ENCODE assay signal across 28 cellular contexts in genomic region chr14:61520546-61520945, GRCh38.
DNase-seq lines count a peak whose midpoint lies in the region; ATAC-seq lines count a peak whose summit lies in the region.
"Had no signal": no experiment of that assay in that cellular context is flagged by ENCODE, and none has a peak within 500 bp of the region (broad histone marks: within the 10 kb centered on the region; RNA-seq: fewer than 3 reads in every experiment).

No MANE protein-coding gene starts in this region.

- no peak for ATAC-seq in activated T-helper 17 cell treated with anti-CD3 and anti-CD28 coated beads, Interleukin-2, amount 50 U/mL, for 72 hours (replicated peaks)
- ATAC-seq: activated CD8-positive, alpha-beta T cell treated with anti-CD3 and anti-CD28 coated beads, Interleukin-2, amount 10 ng/mL, durations not matched to agents 7 days and 5 days; HepG2 had no signal

- H2AK5ac ChIP-seq in neuronal stem cell (ENCODE audit: low read depth, low read length) = no peak overlapping the region

- H3K23ac ChIP-seq in neuronal stem cell (ENCODE audit: low read depth, low read length, poor library complexity) = no peak overlapping the region

- no peak overlapping the region for H3K4me3 Mint-ChIP-seq in activated naive CD4-positive, alpha-beta T cell treated with anti-CD3 and anti-CD28 coated beads for 36 hours
- H3K4me3 Mint-ChIP-seq in CD8-positive, alpha-beta memory T cell = no peak overlapping the region
- H3K4me3 Mint-ChIP-seq in activated T-helper 17 cell treated with anti-CD3 and anti-CD28 coated beads, Interleukin-2, amount 50 U/mL, for 72 hours = peak overlapping the region; percentile 68
- H3K4me3 Mint-ChIP-seq: activated CD8-positive, alpha-beta T cell treated with anti-CD3 and anti-CD28 coated beads, Interleukin-2, amount 10 ng/mL, durations not matched to agents 7 days and 5 days; B cell; brain; mesothelial cell of epicardium; naive B cell had no signal

- no peak overlapping the region for H2BK5ac ChIP-seq in neuronal stem cell (ENCODE audit: low read length)

- H3K4me1 Mint-ChIP-seq in activated naive CD4-positive, alpha-beta T cell treated with anti-CD3 and anti-CD28 coated beads for 36 hours (ENCODE audit: low read depth) = peaks cover 90% of the 10 kb centered on the region
- peaks cover 93 to 100% (median 99%) of the 10 kb centered on the region in 3 donors for H3K4me1 Mint-ChIP-seq in CD8-positive, alpha-beta memory T cell
- H3K4me1 Mint-ChIP-seq in activated T-helper 17 cell treated with anti-CD3 and anti-CD28 coated beads, Interleukin-2, amount 50 U/mL, for 72 hours = peaks cover 65% of the 10 kb centered on the region

- H3K9me3 Mint-ChIP-seq in activated naive CD4-positive, alpha-beta T cell treated with anti-CD3 and anti-CD28 coated beads for 36 hours = no peaks in the 10 kb centered on the region
- no peaks in the 10 kb centered on the region for H3K9me3 Mint-ChIP-seq in CD8-positive, alpha-beta memory T cell
- no peaks in the 10 kb centered on the region for H3K9me3 Mint-ChIP-seq in activated T-helper 17 cell treated with anti-CD3 and anti-CD28 coated beads, Interleukin-2, amount 50 U/mL, for 72 hours
- H3K9me3 Mint-ChIP-seq: brain, mesothelial cell of epicardium had no signal

- no peak overlapping the region for H2BK12ac ChIP-seq in neuronal stem cell (ENCODE audit: low read length)

- peaks cover 29% of the 10 kb centered on the region for H3K36me3 Mint-ChIP-seq in activated naive CD4-positive, alpha-beta T cell treated with anti-CD3 and anti-CD28 coated beads for 36 hours (ENCODE audit: low read depth)
- peaks cover 0 to 76% (median 8%) of the 10 kb centered on the region in 3 donors for H3K36me3 Mint-ChIP-seq in CD8-positive, alpha-beta memory T cell
- peaks cover 94% of the 10 kb centered on the region for H3K36me3 Mint-ChIP-seq in activated T-helper 17 cell treated with anti-CD3 and anti-CD28 coated beads, Interleukin-2, amount 50 U/mL, for 72 hours (ENCODE audit: low read depth)
- H3K36me3 Mint-ChIP-seq: brain, mesothelial cell of epicardium had no signal

- no peaks in the 10 kb centered on the region for H3K27me3 Mint-ChIP-seq in activated naive CD4-positive, alpha-beta T cell treated with anti-CD3 and anti-CD28 coated beads for 36 hours (ENCODE audit: low read depth)
- H3K27me3 Mint-ChIP-seq in CD8-positive, alpha-beta memory T cell = peaks cover 0 to 3% of the 10 kb centered on the region in 2 donors
- H3K27me3 Mint-ChIP-seq in activated T-helper 17 cell treated with anti-CD3 and anti-CD28 coated beads, Interleukin-2, amount 50 U/mL, for 72 hours = no peaks in the 10 kb centered on the region
- H3K27me3 Mint-ChIP-seq: B cell, naive B cell had no signal

- no peak for DNase-seq in activated naive CD4-positive, alpha-beta T cell treated with anti-CD3 and anti-CD28 coated beads for 36 hours
- DNase-seq in activated naive CD4-positive, alpha-beta T cell (lab: John Stamatoyannopoulos, UW) = no peak
- no peak for DNase-seq in CD8-positive, alpha-beta memory T cell
- peak; percentile 77 for DNase-seq in foreskin melanocyte
- DNase-seq in kidney tubule cell (ENCODE audit: low spot score) = no peak
- DNase-seq in NCI-H2227 (lab: John Stamatoyannopoulos, UW; ENCODE audit: unreplicated experiment) = no peak
- DNase-seq in neuronal stem cell (ENCODE audit: low spot score) = no peak
- DNase-seq: activated CD8-positive, alpha-beta T cell treated with anti-CD3 and anti-CD28 coated beads, Interleukin-2, amount 10 ng/mL, durations not matched to agents 7 days and 5 days; activated gamma-delta T cell treated with Interleukin-2 at 50 U/mL for 16 hours; amniotic stem cell; COR-L47; DMS53; head of caudate nucleus; islet precursor cell; naive B cell; NCI-H1436; NCI-H2081 treated with DMSO at 0.1 percent for 48 hours; NCI-H226; NCI-H69; PC-9; Right ventricle myocardium superior; stimulated activated CD4-positive, alpha-beta T cell treated with anti-CD3 and anti-CD28 coated beads, Interleukin-4, amount 100 ng/mL, for 1 hour; transverse colon had no signal

- no peak overlapping the region for H3K14ac ChIP-seq in neuronal stem cell (ENCODE audit: low read length)

- H3K36me3 ChIP-seq in CD8-positive, alpha-beta memory T cell (ENCODE audit: insufficient read depth, low read length) = peaks cover 4% of the 10 kb centered on the region
- H3K36me3 ChIP-seq in neuronal stem cell (replicated peaks in 1 of 2; ENCODE audit: control insufficient read depth in 2 of 2, insufficient read depth in 2 of 2, low read length in 2 of 2) = no peaks in the 10 kb centered on the region
- H3K36me3 ChIP-seq: transverse colon had no signal

- no CpG with 5 or more reads among the region's 1 CpG for WGBS in neuronal stem cell (ENCODE audit: extremely low coverage in 2 of 2, insufficient read length in 2 of 2, insufficient replicate concordance in 1 of 2), 2 donors

- H3K27ac ChIP-seq in CD8-positive, alpha-beta memory T cell (ENCODE audit: low read depth, low read length) = no peak overlapping the region
- no peak overlapping the region for H3K27ac ChIP-seq in neuronal stem cell (replicated peaks; ENCODE audit: low read length)
- H3K27ac ChIP-seq: PC-9, transverse colon had no signal

- POLR2A ChIA-PET in CD8-positive, alpha-beta memory T cell (lab: Charles Lee) = interaction anchor here (0.6 to 0.7 kb wide), 3 partner anchors 38 to 175 kb away, joined by 3 to 4 read pairs (median 3); partner anchors contain the start of gene HIF1A

- H3K4me3 ChIP-seq in CD8-positive, alpha-beta memory T cell (ENCODE audit: low read length) = no peak overlapping the region
- no peak overlapping the region for H3K4me3 ChIP-seq in neuronal stem cell (ENCODE audit: low read length in 2 of 2)
- H3K4me3 ChIP-seq: PC-9, transverse colon had no signal

- H3K18ac ChIP-seq in neuronal stem cell (ENCODE audit: low read length) = no peak overlapping the region

- intact Hi-C loops in activated naive CD4-positive, alpha-beta T cell treated with anti-CD3 and anti-CD28 coated beads for 36 hours (cut with micrococcal nuclease) = no loop called here

- H3K79me1 ChIP-seq in neuronal stem cell (ENCODE audit: low read depth, low read length) = no peaks in the 10 kb centered on the region

- no peak overlapping the region for H2BK15ac ChIP-seq in neuronal stem cell (ENCODE audit: low read length)

- no peak overlapping the region for H3K4ac ChIP-seq in neuronal stem cell (ENCODE audit: low read length)

- H3K4me2 ChIP-seq in neuronal stem cell (ENCODE audit: insufficient read depth, low read length, poor library complexity, severe bottlenecking) = no peak overlapping the region
- H3K4me2 ChIP-seq: PC-9 had no signal

- H3K9ac ChIP-seq in neuronal stem cell (ENCODE audit: low read depth, low read length, poor library complexity) = no peak overlapping the region

- no peaks in the 10 kb centered on the region for H3K27me3 ChIP-seq in CD8-positive, alpha-beta memory T cell (ENCODE audit: insufficient read depth, low read length, poor library complexity, severe bottlenecking)
- peaks cover 0 to 3% (median 0%) of the 10 kb centered on the region in 3 experiments for H3K27me3 ChIP-seq in neuronal stem cell (ENCODE audit: control insufficient read depth in 3 of 3, insufficient read depth in 3 of 3, low read depth in 1 of 3, low read length in 3 of 3)
- H3K27me3 ChIP-seq: transverse colon had no signal

- peak overlapping the region; percentile 72 for H3K27ac Mint-ChIP-seq in activated naive CD4-positive, alpha-beta T cell treated with anti-CD3 and anti-CD28 coated beads for 36 hours
- peak overlapping the region in 7 of 8 donors; percentile 24 to 87 (median 44) for H3K27ac Mint-ChIP-seq in CD8-positive, alpha-beta memory T cell
- H3K27ac Mint-ChIP-seq in activated T-helper 17 cell treated with anti-CD3 and anti-CD28 coated beads, Interleukin-2, amount 50 U/mL, for 72 hours = peak overlapping the region; percentile 82
- H3K27ac Mint-ChIP-seq: activated CD8-positive, alpha-beta T cell treated with anti-CD3 and anti-CD28 coated beads, Interleukin-2, amount 10 ng/mL, durations not matched to agents 7 days and 5 days; B cell; brain; mesothelial cell of epicardium had no signal

- H3K9me3 ChIP-seq in CD8-positive, alpha-beta memory T cell (ENCODE audit: low read length) = no peaks in the 10 kb centered on the region
- H3K9me3 ChIP-seq in neuronal stem cell (replicated peaks in 1 of 2; ENCODE audit: control insufficient read depth in 2 of 2, insufficient read depth in 1 of 2, low read depth in 1 of 2, low read length in 2 of 2) = no peaks in the 10 kb centered on the region
- H3K9me3 ChIP-seq: transverse colon had no signal

- CTCF ChIA-PET in activated naive CD4-positive, alpha-beta T cell treated with anti-CD3 and anti-CD28 coated beads for 36 hours (lab: Charles Lee) = no interaction called here
- CTCF ChIA-PET in CD8-positive, alpha-beta memory T cell (lab: Charles Lee) = interaction anchor here (1.2 kb wide), 1 partner anchor 9 kb away, joined by 3 read pairs; no protein-coding TSS in a partner anchor

- H4K8ac ChIP-seq in neuronal stem cell (ENCODE audit: low read depth, low read length) = no peak overlapping the region

- no peak overlapping the region for H4K91ac ChIP-seq in neuronal stem cell (ENCODE audit: low read depth, low read length, poor library complexity)

- H3K4me1 ChIP-seq in CD8-positive, alpha-beta memory T cell (ENCODE audit: insufficient read depth, low read length) = peaks cover 77% of the 10 kb centered on the region
- H3K4me1 ChIP-seq in neuronal stem cell (ENCODE audit: control insufficient read depth in 2 of 2, insufficient read depth in 1 of 2, low read depth in 1 of 2, low read length in 2 of 2) = peaks cover 5 to 7% of the 10 kb centered on the region in 2 donors

- no peak overlapping the region for H2BK120ac ChIP-seq in neuronal stem cell (ENCODE audit: low read depth, low read length)

- no peak overlapping the region for H2AFZ ChIP-seq in neuronal stem cell (ENCODE audit: low read length)
- H2AFZ ChIP-seq: PC-9 had no signal
